In the genomic region with DNA sequence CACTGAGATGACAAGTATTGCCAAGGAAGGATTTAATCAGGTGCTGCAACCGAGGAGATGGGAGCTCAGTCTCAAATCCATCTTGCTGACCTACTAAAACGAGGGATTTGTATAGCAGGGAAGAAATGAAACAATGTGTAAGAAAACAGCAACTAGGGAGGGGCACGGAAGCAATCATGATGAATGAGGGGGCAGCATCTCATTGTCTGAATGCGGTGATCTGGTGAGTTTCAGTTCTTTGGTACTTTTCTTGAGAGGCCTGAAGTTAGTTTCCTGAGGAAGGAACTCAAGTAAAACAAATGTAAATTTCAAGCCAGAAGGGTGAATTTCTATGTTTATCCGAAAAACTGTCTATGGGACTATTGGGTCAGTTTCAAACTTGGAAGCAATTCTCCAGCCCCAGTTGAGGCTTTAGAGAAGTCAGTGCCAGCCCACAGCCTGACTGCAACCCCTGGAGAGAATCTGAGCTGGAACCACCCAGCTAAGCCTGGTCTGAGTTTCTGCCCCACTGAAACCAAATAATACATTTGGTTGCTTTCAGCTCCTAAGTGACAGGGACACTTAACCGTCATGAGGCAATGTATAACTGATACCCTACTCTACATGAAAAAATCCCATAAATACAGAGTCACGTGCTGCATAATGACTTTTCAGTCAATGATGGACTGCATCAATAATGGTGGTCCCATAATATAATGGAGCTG, we compare ENCODE assay signal across 17 cellular contexts. TPM values are rescaled to one million over a fixed set of nuclear protein-coding genes. Genes with fewer than 3 reads are reported as not detected.
DNase-seq lines count a peak whose midpoint lies in the region; ATAC-seq and TF ChIP-seq lines count a peak whose summit lies in the region.
"Had no signal": no experiment of that assay in that cellular context is flagged by ENCODE, and none has a peak within 500 bp of the region (broad histone marks: within the 10 kb centered on the region; RNA-seq: fewer than 3 reads in every experiment).

No MANE protein-coding gene starts in this region.

- H3K27ac ChIP-seq in left lung = no peak overlapping the region
- no peak overlapping the region for H3K27ac ChIP-seq in upper lobe of left lung
- H3K27ac ChIP-seq: dorsolateral prefrontal cortex, gastrocnemius medialis, HL-60 had no signal

- H3K4me1 Mint-ChIP-seq in activated naive CD4-positive, alpha-beta T cell treated with anti-CD3 and anti-CD28 coated beads, Interleukin-2, amount 10 ng/mL, durations not matched to agents 7 days and 5 days = no peaks in the 10 kb centered on the region

- H3K27me3 ChIP-seq in left lung (no peaks in the 10 kb centered on the region), upper lobe of left lung (no peaks in the 10 kb centered on the region)
- H3K27me3 ChIP-seq: gastrocnemius medialis had no signal

- 65 to 70% methylated on average over 7 of the region's 7 CpGs for WGBS in upper lobe of left lung, 2 donors

- no peak for TF ChIP-seq POLR2A in upper lobe of left lung (IDR thresholded peaks at IDR 0.05)

- peaks cover 5% of the 10 kb centered on the region for H3K27me3 Mint-ChIP-seq in activated naive CD4-positive, alpha-beta T cell treated with anti-CD3 and anti-CD28 coated beads, Interleukin-2, amount 10 ng/mL, durations not matched to agents 7 days and 5 days

- H3K4me1 ChIP-seq in left lung = peaks cover 5 to 18% of the 10 kb centered on the region in 2 donors
- H3K4me1 ChIP-seq in upper lobe of left lung = peaks cover 0 to 5% (median 1%) of the 10 kb centered on the region in 4 donors
- H3K4me1 ChIP-seq: gastrocnemius medialis had no signal

- no peak for TF ChIP-seq EP300 in upper lobe of left lung (IDR thresholded peaks at IDR 0.05)

- TF ChIP-seq CTCF in left lung (IDR thresholded peaks at IDR 0.05) (no peak), upper lobe of left lung (IDR thresholded peaks at IDR 0.05) (no peak), GM13976 (IDR thresholded peaks at IDR 0.05; ENCODE audit: borderline replicate concordance, control extremely low read depth, extremely low read depth, insufficient read depth, missing control alignments) (no peak)

- no peaks in the 10 kb centered on the region for H3K36me3 ChIP-seq in left lung
- no peaks in the 10 kb centered on the region for H3K36me3 ChIP-seq in upper lobe of left lung
- H3K36me3 ChIP-seq: gastrocnemius medialis had no signal

- H3K4me3 ChIP-seq in left lung (no peak overlapping the region), upper lobe of left lung (no peak overlapping the region)
- H3K4me3 ChIP-seq: dorsolateral prefrontal cortex, gastrocnemius medialis had no signal

- H3K4me3 Mint-ChIP-seq in activated naive CD4-positive, alpha-beta T cell treated with anti-CD3 and anti-CD28 coated beads, Interleukin-2, amount 10 ng/mL, durations not matched to agents 7 days and 5 days = no peak overlapping the region

- intact Hi-C loops in left lung (cut with DNase I) = no loop called here

- in situ Hi-C loops in GM13976 (cut with MboI; ENCODE audit: low sequenced_read_pairs, unreplicated experiment) = no loop called here

- no peak for DNase-seq in activated naive CD4-positive, alpha-beta T cell treated with anti-CD3 and anti-CD28 coated beads, Interleukin-2, amount 10 ng/mL, durations not matched to agents 7 days and 5 days
- no peak for DNase-seq in activated naive CD4-positive, alpha-beta T cell treated with Interleukin-2 at 50 U/mL for 16 hours
- no peak for DNase-seq in left lung
- no peak for DNase-seq in upper lobe of left lung
- DNase-seq in GM13976 (ENCODE audit: low spot score) = no peak
- DNase-seq: activated CD8-positive, alpha-beta memory T cell treated with anti-CD3 and anti-CD28 coated beads for 24 hours; DMS153; dorsolateral prefrontal cortex; gastrocnemius medialis; kidney glomerular epithelial cell; NCI-H748 treated with DMSO at 0.1 percent for 48 hours; stimulated activated CD4-positive, alpha-beta T cell treated with anti-CD3 and anti-CD28 coated beads, Interleukin-15, amount 100 ng/mL, for 24 hours; SW 1271 had no signal

- ATAC-seq in HG02623 (IDR thresholded peaks at IDR 0.05; ENCODE audit: unreplicated experiment) = peak; percentile 58
- ATAC-seq in HG03460 (IDR thresholded peaks at IDR 0.05; ENCODE audit: unreplicated experiment) = peak; percentile 78
- ATAC-seq in left lung = no peak
- ATAC-seq in upper lobe of left lung (ENCODE audit: low FRiP score in 2 of 2) = no peak
- ATAC-seq in activated CD4-positive, CD25-positive, alpha-beta regulatory T cell treated with anti-CD3 and anti-CD28 coated beads, Interleukin-2, amount 50 U/mL, for 24 hours = no peak
- ATAC-seq: gastrocnemius medialis had no signal

- H3K9me3 Mint-ChIP-seq in activated naive CD4-positive, alpha-beta T cell treated with anti-CD3 and anti-CD28 coated beads, Interleukin-2, amount 10 ng/mL, durations not matched to agents 7 days and 5 days = no peaks in the 10 kb centered on the region

- peak overlapping the region; percentile 12 for H3K27ac Mint-ChIP-seq in activated naive CD4-positive, alpha-beta T cell treated with anti-CD3 and anti-CD28 coated beads, Interleukin-2, amount 10 ng/mL, durations not matched to agents 7 days and 5 days

- CTCF ChIA-PET in activated naive CD4-positive, alpha-beta T cell treated with anti-CD3 and anti-CD28 coated beads, Interleukin-2, amount 10 ng/mL, durations not matched to agents 7 days and 5 days (lab: Charles Lee) = no interaction called here

- H3K36me3 Mint-ChIP-seq in activated naive CD4-positive, alpha-beta T cell treated with anti-CD3 and anti-CD28 coated beads, Interleukin-2, amount 10 ng/mL, durations not matched to agents 7 days and 5 days = no peaks in the 10 kb centered on the region

- H3K9me3 ChIP-seq in left lung (no peaks in the 10 kb centered on the region), upper lobe of left lung (no peaks in the 10 kb centered on the region)
- H3K9me3 ChIP-seq: gastrocnemius medialis had no signal

RNA-seq across cellular contexts. Expression of a gene that starts 45.8 kb away (rescaled TPM):
- total RNA-seq in left lung (100 to 1,000 TPM; 126 to 151 TPM), upper lobe of left lung (100 to 1,000 TPM in 5 of 6 donors, 10 to 100 TPM in 1; 90.6 to 266 (median 143) TPM)

Comparison
In these comparisons a context has a peak if more than half of its experiments do, and no peak if none do; other contexts are left out.
1. ATAC-seq: peak in HG02623 (single experiment) and HG03460 (single experiment); none in left lung (single experiment), upper lobe of left lung (0 of 2) and activated CD4-positive, CD25-positive, alpha-beta regulatory T cell treated with anti-CD3 and anti-CD28 coated beads, Interleukin-2, amount 50 U/mL, for 24 hours (0 of 2).